In the genomic region with DNA sequence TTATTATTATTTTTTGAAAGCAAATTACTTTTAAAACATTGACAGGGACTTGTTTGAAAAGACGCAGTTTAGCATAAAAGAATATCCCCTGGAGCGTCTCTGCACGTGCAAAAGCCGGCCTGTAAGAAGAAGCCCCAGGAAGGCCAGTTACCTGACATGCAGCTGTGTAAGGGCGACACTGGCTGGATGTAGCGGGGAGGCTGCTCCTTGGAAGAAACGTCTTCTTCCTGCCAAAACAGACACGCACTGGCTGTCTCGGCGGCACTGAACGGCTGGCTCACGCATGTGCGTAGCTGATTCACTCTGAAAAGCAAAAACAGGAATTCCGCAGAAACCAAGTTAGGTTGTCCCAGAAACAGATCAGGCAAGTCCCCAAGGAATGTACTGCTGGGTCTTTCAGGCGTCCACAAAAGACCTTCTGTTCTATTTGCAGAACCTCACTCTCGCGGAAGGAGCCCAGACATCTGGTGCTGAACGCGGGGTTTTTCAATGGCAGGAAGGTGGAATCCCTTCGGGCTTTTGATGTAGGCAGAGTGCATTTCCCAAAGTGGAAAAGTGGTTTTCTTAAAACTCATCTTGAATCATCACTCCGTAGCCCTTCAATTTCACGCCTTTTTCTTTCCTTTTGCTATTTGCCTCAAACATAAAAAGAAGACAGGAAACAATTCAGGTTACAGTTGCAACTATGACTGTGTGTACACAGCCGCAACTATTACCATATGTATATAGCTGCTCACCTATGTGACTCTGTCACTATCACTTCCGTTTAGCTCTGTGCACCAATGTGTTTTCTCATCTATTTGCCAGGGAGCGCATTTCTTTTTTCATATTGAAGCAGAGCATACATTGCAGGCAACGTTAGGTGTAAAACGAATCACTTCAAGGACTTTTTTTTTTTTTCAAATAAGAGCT, we compare ENCODE assay signal across 8 cellular contexts. TPM values are rescaled to one million over a fixed set of nuclear protein-coding genes. Genes with fewer than 3 reads are reported as not detected.
DNase-seq lines count a peak whose midpoint lies in the region; ATAC-seq, FAIRE-seq and TF ChIP-seq lines count a peak whose summit lies in the region.

No MANE protein-coding gene starts in this region.

- no peaks in the 10 kb centered on the region for H3K9me3 Mint-ChIP-seq in CD8-positive, alpha-beta T cell
- H3K9me3 Mint-ChIP-seq in naive B cell, result peaks cover 0 to 9% (median 4%) of the 10 kb centered on the region in 7 donors

- no peak for TF ChIP-seq POLR2A in GM12892 (IDR thresholded peaks at IDR 0.05; ENCODE audit: low read depth, low read length)
- no peak for TF ChIP-seq POLR2A in gastrocnemius medialis (IDR thresholded peaks at IDR 0.05)

- peak overlapping the region; percentile 23 for H3K4me3 ChIP-seq in CD8-positive, alpha-beta T cell (ENCODE audit: low read depth, low read length)
- H3K4me3 ChIP-seq in bronchial epithelial cell (ENCODE audit: low read depth, low read length) (peak overlapping the region; percentile 21), gastrocnemius medialis (no peak overlapping the region)

- intact Hi-C loops in CD8-positive, alpha-beta T cell (cut with DNase I, micrococcal nuclease), result no loop called here
- intact Hi-C loops in gastrocnemius medialis (cut with DNase I; ENCODE audit: low total_unique reads), result no loop called here

- POLR2A ChIA-PET in CD8-positive, alpha-beta T cell (lab: Charles Lee), result interaction anchor here (0.7 kb wide), 1 partner anchor 138 kb away, joined by 3 read pairs; no protein-coding TSS in a partner anchor

- peak; percentile 56 for ATAC-seq in CD8-positive, alpha-beta T cell
- ATAC-seq in naive B cell (ENCODE audit: low read depth in 2 of 2) (no peak), gastrocnemius medialis (no peak), HG03565 (IDR thresholded peaks at IDR 0.05; ENCODE audit: unreplicated experiment) (no peak)

- H3K36me3 Mint-ChIP-seq in CD8-positive, alpha-beta T cell, result no peaks in the 10 kb centered on the region
- H3K36me3 Mint-ChIP-seq in naive B cell, result no peaks in the 10 kb centered on the region

- H3K4me3 Mint-ChIP-seq in CD8-positive, alpha-beta T cell, result peak overlapping the region; percentile 78
- peak overlapping the region in 7 of 8 donors; percentile 10 to 69 (median 65) for H3K4me3 Mint-ChIP-seq in naive B cell

- no peak for TF ChIP-seq CTCF in CD8-positive, alpha-beta T cell (IDR thresholded peaks at IDR 0.05)
- TF ChIP-seq CTCF in bronchial epithelial cell (IDR thresholded peaks at IDR 0.05; ENCODE audit: insufficient read depth, low read length, severe bottlenecking), result no peak
- TF ChIP-seq CTCF in gastrocnemius medialis (IDR thresholded peaks at IDR 0.05 in 4 of 5, conservative IDR thresholded peaks at IDR 0.05 in 1 of 5), result no peak

- H3K27ac Mint-ChIP-seq in CD8-positive, alpha-beta T cell, result no peak overlapping the region
- H3K27ac Mint-ChIP-seq in naive B cell, result peak overlapping the region in 1 of 6 donors; percentile 7

- H3K27me3 Mint-ChIP-seq in CD8-positive, alpha-beta T cell (ENCODE audit: low read depth), result no peaks in the 10 kb centered on the region
- peaks cover 11 to 18% (median 16%) of the 10 kb centered on the region in 3 donors for H3K27me3 Mint-ChIP-seq in naive B cell

- no peaks in the 10 kb centered on the region for H3K27me3 ChIP-seq in CD8-positive, alpha-beta T cell (ENCODE audit: insufficient read depth, low read length)
- H3K27me3 ChIP-seq in bronchial epithelial cell (ENCODE audit: control insufficient read depth, insufficient read depth, low read length) (no peaks in the 10 kb centered on the region), gastrocnemius medialis (no peaks in the 10 kb centered on the region)

- no peak for DNase-seq in CD8-positive, alpha-beta T cell
- DNase-seq in M059J (ENCODE audit: low read depth) (peak; percentile 79), bronchial epithelial cell (ENCODE audit: low read depth) (peak; percentile 30), naive B cell (no peak), GM12892 (ENCODE audit: insufficient read length) (no peak), gastrocnemius medialis (no peak), Kasumi-1 (lab: John Stamatoyannopoulos, UW) (no peak)

- H3K36me3 ChIP-seq in CD8-positive, alpha-beta T cell (ENCODE audit: insufficient read depth, low read length), result no peaks in the 10 kb centered on the region
- H3K36me3 ChIP-seq in bronchial epithelial cell (ENCODE audit: control insufficient read depth, insufficient read depth, low read length) (no peaks in the 10 kb centered on the region), gastrocnemius medialis (no peaks in the 10 kb centered on the region)

- H3K4me1 ChIP-seq in CD8-positive, alpha-beta T cell (ENCODE audit: insufficient read depth, low read length), result no peaks in the 10 kb centered on the region
- no peaks in the 10 kb centered on the region for H3K4me1 ChIP-seq in gastrocnemius medialis

- peaks cover 5% of the 10 kb centered on the region for H3K4me1 Mint-ChIP-seq in CD8-positive, alpha-beta T cell (ENCODE audit: low read depth)
- H3K4me1 Mint-ChIP-seq in naive B cell, result peaks cover 0 to 6% (median 0%) of the 10 kb centered on the region in 3 donors

- no peaks in the 10 kb centered on the region for H3K9me3 ChIP-seq in CD8-positive, alpha-beta T cell (ENCODE audit: low read length)
- no peaks in the 10 kb centered on the region for H3K9me3 ChIP-seq in gastrocnemius medialis

- no peak overlapping the region for H3K27ac ChIP-seq in CD8-positive, alpha-beta T cell (ENCODE audit: low read depth, low read length)
- H3K27ac ChIP-seq in gastrocnemius medialis, result no peak overlapping the region

- in situ Hi-C loops in gastrocnemius medialis (cut with MboI; ENCODE audit: low sequenced_read_pairs in 4 of 4), result no loop called here

- CTCF ChIA-PET in CD8-positive, alpha-beta T cell (lab: Charles Lee), result no interaction called here

- no peak for FAIRE-seq in bronchial epithelial cell (lab: Jason Lieb, UNC)
- FAIRE-seq in GM12892 (lab: Jason Lieb, UNC), result no peak

RNA-seq across cellular contexts. Expression of a gene that starts 38.1 kb away (rescaled TPM):
- total RNA-seq in CD8-positive, alpha-beta T cell, result not detected
- not detected in 2 replicates for total RNA-seq in M059J (2014; rRNA removed; shearing (Covaris generic))
- total RNA-seq in bronchial epithelial cell (0.13 TPM in 1 of 2 replicates, not detected in the other), gastrocnemius medialis (not detected)
- not detected for polyA plus RNA-seq in naive B cell (ENCODE audit: low read depth in 6 of 6)
- not detected for polyA plus RNA-seq in GM12892 (2012; ENCODE audit: missing spikeins)

RNA-seq across cellular contexts. Expression of a gene that starts 39.1 kb away (rescaled TPM):
- total RNA-seq in CD8-positive, alpha-beta T cell, result under 1 TPM; 0.72 to 0.84 TPM
- 23.0 and 23.1 TPM in 2 replicates for total RNA-seq in M059J (2014; rRNA removed; shearing (Covaris generic))
- total RNA-seq in bronchial epithelial cell (11.8 and 29.6 TPM in 2 replicates), gastrocnemius medialis (1 to 10 TPM; 1.5 to 2.8 (median 2.1) TPM)
- polyA plus RNA-seq in naive B cell (ENCODE audit: low read depth in 6 of 6), result 1 to 10 TPM; 1.2 to 9.6 (median 5.1) TPM
- polyA plus RNA-seq in GM12892 (2012; ENCODE audit: missing spikeins), result 0.78 TPM

Comparison
In these comparisons a context has a peak if more than half of its experiments do, and no peak if none do; other contexts are left out.
1. DNase-seq: peak in M059J (single experiment) and bronchial epithelial cell (single experiment); none in CD8-positive, alpha-beta T cell (0 of 7), naive B cell (single experiment), GM12892 (single experiment), gastrocnemius medialis (0 of 2) and Kasumi-1 (0 of 2).
2. H3K4me3 ChIP-seq: peak in CD8-positive, alpha-beta T cell (single experiment) and bronchial epithelial cell (single experiment); none in gastrocnemius medialis (0 of 4).